Comparison of ENCODE assay signal across 8 cellular contexts in the genomic region with DNA sequence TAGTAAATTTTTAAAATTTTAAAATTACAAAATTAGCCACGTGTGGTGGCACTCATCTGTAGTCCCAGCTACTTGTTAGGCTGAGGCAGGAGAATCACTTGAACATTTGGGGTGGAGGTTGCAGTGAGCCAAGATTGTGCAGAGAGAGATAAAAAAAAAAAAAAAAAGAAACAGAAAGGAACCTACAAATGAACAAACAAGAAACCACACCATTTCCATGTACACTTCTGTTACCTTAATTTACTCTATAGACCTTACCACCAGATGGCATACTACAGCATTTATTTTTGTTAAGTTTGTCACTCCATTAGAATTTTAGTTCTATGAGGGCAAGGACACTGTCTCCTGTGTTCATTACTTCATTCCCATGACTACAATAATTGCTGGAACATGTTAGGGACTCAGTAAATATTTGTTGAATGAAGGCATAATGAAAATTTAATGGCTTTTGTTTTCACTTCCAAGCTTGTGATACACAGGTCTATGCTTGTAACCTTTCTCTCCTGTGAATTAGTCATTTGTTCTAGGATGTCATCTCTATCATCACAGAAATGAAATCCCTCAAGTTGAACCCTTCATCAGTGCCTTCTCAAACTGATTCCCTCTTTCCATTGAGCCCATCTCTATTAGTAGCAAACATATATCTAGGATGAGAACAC.
DNase-seq lines count a peak whose midpoint lies in the region; ATAC-seq, FAIRE-seq and TF ChIP-seq lines count a peak whose summit lies in the region.

No MANE protein-coding gene starts in this region.

- peak; percentile 19 for TF ChIP-seq CTCF in AG09309 (IDR thresholded peaks at IDR 0.05; ENCODE audit: control insufficient read depth, insufficient read depth, low read depth, low read length, missing control alignments)
- peak; percentile 28 for TF ChIP-seq CTCF in astrocyte of the spinal cord (IDR thresholded peaks at IDR 0.05; ENCODE audit: low read depth, low read length)

- H3K4me3 ChIP-seq in AG09309 (ENCODE audit: control insufficient read depth, low read depth, low read length) (no peak overlapping the region), astrocyte of the spinal cord (ENCODE audit: low read depth, low read length) (no peak overlapping the region)
- H3K4me3 ChIP-seq in Jurkat, Clone E6-1 (ENCODE audit: low read length), result no peak overlapping the region

- FAIRE-seq in GM12892 (lab: Jason Lieb, UNC) (peak; percentile 82), H54 (lab: Jason Lieb, UNC) (no peak)

- H3K4me1 Mint-ChIP-seq in natural killer cell treated with Interleukin-12 subunit alpha and Interleukin-12 subunit beta and Interleukin-15 and Interleukin-18, amount 100 ng/mL, for 72 hours (ENCODE audit: low read depth in 2 of 2), result peaks cover 33 to 36% of the 10 kb centered on the region in 2 donors

- DNase-seq in AG09309 (ENCODE audit: low read depth) (no peak), GM12892 (ENCODE audit: insufficient read length) (no peak), astrocyte of the spinal cord (ENCODE audit: low read depth, low spot score) (peak; percentile 3), H54 (ENCODE audit: insufficient read length, low spot score) (no peak), posterior vena cava (ENCODE audit: low spot score) (no peak)
- DNase-seq in Jurkat, Clone E6-1 (ENCODE audit: low read depth, low spot score), result peak; percentile 42
- no peak for DNase-seq in natural killer cell treated with Interleukin-12 subunit alpha and Interleukin-12 subunit beta and Interleukin-15 and Interleukin-18, amount 100 ng/mL, for 72 hours (ENCODE audit: low spot score)

- no peaks in the 10 kb centered on the region for H3K9me3 Mint-ChIP-seq in natural killer cell treated with Interleukin-12 subunit alpha and Interleukin-12 subunit beta and Interleukin-15 and Interleukin-18, amount 100 ng/mL, for 72 hours

- TF ChIP-seq POLR2A in GM12892 (IDR thresholded peaks at IDR 0.05; ENCODE audit: low read depth, low read length) (no peak), GM18505 (IDR thresholded peaks at IDR 0.05; ENCODE audit: borderline replicate concordance, extremely low read depth, insufficient read depth, insufficient read length) (no peak), H54 (IDR thresholded peaks at IDR 0.05; ENCODE audit: low read depth, low read length) (no peak)

- H3K4me3 Mint-ChIP-seq in natural killer cell treated with Interleukin-12 subunit alpha and Interleukin-12 subunit beta and Interleukin-15 and Interleukin-18, amount 100 ng/mL, for 72 hours, result no peak overlapping the region

- peaks cover 39% of the 10 kb centered on the region for H3K36me3 Mint-ChIP-seq in natural killer cell treated with Interleukin-12 subunit alpha and Interleukin-12 subunit beta and Interleukin-15 and Interleukin-18, amount 100 ng/mL, for 72 hours

- in situ Hi-C loops in astrocyte of the spinal cord (cut with HindIII; ENCODE audit: low sequenced_read_pairs), result no loop called here

- peak in 1 of 2 donors; percentile 33 for ATAC-seq in natural killer cell treated with Interleukin-12 subunit alpha and Interleukin-12 subunit beta and Interleukin-15 and Interleukin-18, amount 100 ng/mL, for 72 hours
- ATAC-seq in GM18505 (IDR thresholded peaks at IDR 0.05; ENCODE audit: unreplicated experiment), result no peak

- intact Hi-C loops in posterior vena cava (cut with DNase I), result no loop called here

- peak overlapping the region; percentile 42 to 67 for H3K27ac Mint-ChIP-seq in natural killer cell treated with Interleukin-12 subunit alpha and Interleukin-12 subunit beta and Interleukin-15 and Interleukin-18, amount 100 ng/mL, for 72 hours

- no peaks in the 10 kb centered on the region for H3K27me3 Mint-ChIP-seq in natural killer cell treated with Interleukin-12 subunit alpha and Interleukin-12 subunit beta and Interleukin-15 and Interleukin-18, amount 100 ng/mL, for 72 hours

Comparison
In these comparisons a context has a peak if more than half of its experiments do, and no peak if none do; other contexts are left out.
1. DNase-seq: peak in Jurkat, Clone E6-1 (single experiment) and astrocyte of the spinal cord (single experiment); none in AG09309 (single experiment), GM12892 (single experiment), natural killer cell treated with Interleukin-12 subunit alpha and Interleukin-12 subunit beta and Interleukin-15 and Interleukin-18, amount 100 ng/mL, for 72 hours (single experiment), H54 (single experiment) and posterior vena cava (single experiment).